ENCODE assay signal across 10 cellular contexts in the genomic region with DNA sequence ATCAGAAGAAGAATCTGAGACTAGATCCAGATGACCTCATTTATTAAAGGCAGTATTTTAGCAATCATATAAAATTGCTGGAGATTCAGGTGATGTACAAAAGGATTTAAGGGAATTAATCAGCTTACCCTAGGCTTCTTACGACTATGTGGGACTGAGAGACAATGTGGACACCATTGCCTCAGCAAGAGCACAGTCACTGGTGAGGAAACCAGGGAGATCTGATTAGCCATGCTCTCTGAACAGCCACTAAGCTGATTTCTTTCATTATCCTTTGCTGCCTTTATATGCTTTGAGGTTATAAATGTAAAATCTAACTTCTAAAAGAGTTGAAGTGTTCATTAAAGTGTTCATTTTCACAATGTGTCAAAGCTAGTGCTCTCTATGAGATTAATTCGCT.
"Had no signal": no experiment of that assay in that cellular context is flagged by ENCODE, and none has a peak within 500 bp of the region (broad histone marks: within the 10 kb centered on the region; RNA-seq: fewer than 3 reads in every experiment).

No MANE protein-coding gene starts in this region.

- H3K4me3 ChIP-seq: GM23338 had no signal

- ATAC-seq: GM23338 had no signal

- H3K4me2 ChIP-seq: GM23338, KMS-11 had no signal

- H3K9ac ChIP-seq: KMS-11 had no signal

- H3K27ac ChIP-seq: HL-60, KMS-11 had no signal

- H2AFZ ChIP-seq: GM23338 had no signal

- FAIRE-seq: H1, H54 had no signal

- DNase-seq: H9, HCEC 1CT, HFFc6, IMR-90, KBM-7 had no signal
